ENCODE assay signal across 19 cellular contexts in genomic region chr1:229396607-229397189, GRCh38. TPM values are rescaled to one million over a fixed set of nuclear protein-coding genes. Genes with fewer than 3 reads are reported as not detected.
DNase-seq lines count a peak whose midpoint lies in the region; ATAC-seq, FAIRE-seq and TF ChIP-seq lines count a peak whose summit lies in the region.
"Had no signal": no experiment of that assay in that cellular context is flagged by ENCODE, and none has a peak within 500 bp of the region (broad histone marks: within the 10 kb centered on the region; RNA-seq: fewer than 3 reads in every experiment).

No MANE protein-coding gene starts in this region.

- no peaks in the 10 kb centered on the region for H4K20me1 ChIP-seq in smooth muscle cell (ENCODE audit: low read depth)

- H3K27me3 ChIP-seq in smooth muscle cell (ENCODE audit: low read depth): peaks cover 5% of the 10 kb centered on the region

- H3K4me1 ChIP-seq in A549 (no peaks in the 10 kb centered on the region), smooth muscle cell (ENCODE audit: low read depth) (no peaks in the 10 kb centered on the region)
- H3K4me1 ChIP-seq: Caco-2 had no signal

- H3K4me3 Mint-ChIP-seq in neural crest cell: no peak overlapping the region
- H3K4me3 Mint-ChIP-seq: CD8-positive, alpha-beta memory T cell; IgD-negative memory B cell had no signal

- DNase-seq in A549 (ENCODE audit: low read depth in 1 of 2, low spot score in 1 of 2): no peak
- peak; percentile 18 for DNase-seq in D341Med (ENCODE audit: low spot score)
- DNase-seq in KBM-7: peak; percentile 10
- no peak for DNase-seq in neural crest cell (ENCODE audit: low read depth, low spot score)
- no peak for DNase-seq in smooth muscle cell (lab: John Stamatoyannopoulos, UW; ENCODE audit: unreplicated experiment)
- DNase-seq in GM20000 (ENCODE audit: low spot score): no peak
- DNase-seq in NCI-H510A treated with DMSO at 0.1 percent for 48 hours (lab: John Stamatoyannopoulos, UW): no peak
- DNase-seq: Caco-2; CD8-positive, alpha-beta memory T cell had no signal

- peak; percentile 30 to 41; a peak in 3 of 6 replicates for ATAC-seq in A549
- ATAC-seq: GM12878, HCT116 had no signal

- TF ChIP-seq POLR2A in A549 (IDR thresholded peaks at IDR 0.05; ENCODE audit: low read length): no peak

- no peaks in the 10 kb centered on the region for H3K36me3 ChIP-seq in smooth muscle cell (ENCODE audit: low read depth)

- no peak overlapping the region for H2AFZ ChIP-seq in smooth muscle cell (ENCODE audit: low read depth)

- no peaks in the 10 kb centered on the region for H3K4me1 Mint-ChIP-seq in neural crest cell
- H3K4me1 Mint-ChIP-seq: CD14-positive monocyte; CD8-positive, alpha-beta memory T cell; IgD-negative memory B cell had no signal

- H3K27ac ChIP-seq in A549 (no peak overlapping the region), smooth muscle cell (ENCODE audit: low read depth) (no peak overlapping the region)

- CTCF ChIA-PET in A549 (lab: Yijun Ruan, JAX): interaction anchor here (0.9 to 2.1 kb wide), 3 partner anchors 13 to 140 kb away, joined by 3 to 7 read pairs (median 4); no protein-coding TSS in a partner anchor

- POLR2A ChIA-PET in A549 (lab: Yijun Ruan, JAX): no interaction called here

- no peak for TF ChIP-seq EP300 in A549 (IDR thresholded peaks at IDR 0.05)

- no peaks in the 10 kb centered on the region for H3K79me2 ChIP-seq in smooth muscle cell (ENCODE audit: low read depth)

- no peaks in the 10 kb centered on the region for H3K9me3 Mint-ChIP-seq in neural crest cell
- H3K9me3 Mint-ChIP-seq: CD8-positive, alpha-beta memory T cell had no signal

- H3F3A ChIP-seq in smooth muscle cell (ENCODE audit: low read depth): no peaks in the 10 kb centered on the region

- no peak overlapping the region for H3K4me2 ChIP-seq in A549
- H3K4me2 ChIP-seq in smooth muscle cell: no peak overlapping the region

- peak overlapping the region; percentile 50 for H3K27ac Mint-ChIP-seq in neural crest cell (ENCODE audit: unreplicated experiment)
- H3K27ac Mint-ChIP-seq: CD14-positive monocyte, IgD-negative memory B cell had no signal

- H3K9ac ChIP-seq in smooth muscle cell (ENCODE audit: low read depth): no peak overlapping the region

- no peak for TF ChIP-seq RAD21 in A549 (conservative IDR thresholded peaks at IDR 0.05 in 1 of 2, IDR thresholded peaks at IDR 0.05 in 1 of 2)

- no peaks in the 10 kb centered on the region for H3K36me3 Mint-ChIP-seq in neural crest cell (ENCODE audit: low read depth)
- H3K36me3 Mint-ChIP-seq: CD14-positive monocyte, IgD-negative memory B cell had no signal

- 67% methylated on average over 10 of the region's 10 CpGs for WGBS in A549 (ENCODE audit: missing lambda C conversion rate)
- WGBS in smooth muscle cell (ENCODE audit: low lambda C conversion rate): 68% methylated on average over 10 of the region's 10 CpGs

- no peak overlapping the region for H3K4me3 ChIP-seq in A549
- no peak overlapping the region for H3K4me3 ChIP-seq in smooth muscle cell
- H3K4me3 ChIP-seq: GM12878 had no signal

- peaks cover 26% of the 10 kb centered on the region for H3K27me3 Mint-ChIP-seq in neural crest cell (ENCODE audit: low read depth)

- FAIRE-seq in A549 (lab: Jason Lieb, UNC): no peak
- FAIRE-seq: A204.1, GM12878, GM18507 had no signal

- H3K9me3 ChIP-seq in A549: no peaks in the 10 kb centered on the region
- no peaks in the 10 kb centered on the region for H3K9me3 ChIP-seq in smooth muscle cell (replicated peaks; ENCODE audit: low read depth)

- TF ChIP-seq CTCF in A549 (IDR thresholded peaks at IDR 0.05) (no peak), neural crest cell (conservative IDR thresholded peaks at IDR 0.05) (no peak), smooth muscle cell (IDR thresholded peaks at IDR 0.05; ENCODE audit: borderline replicate concordance, insufficient read depth, poor library complexity, severe bottlenecking) (no peak), GM20000 (IDR thresholded peaks at IDR 0.05; ENCODE audit: extremely low read depth, missing control alignments) (no peak)

- in situ Hi-C loops in KBM-7 (cut with MboI; ENCODE audit: low pct_unique_long_range_greater_than_20kb, low sequenced_read_pairs): no loop called here

TF ChIP-seq in A549, 52 proteins besides CTCF, POLR2A, EP300 and RAD21:
- TF ChIP-seq REST (IDR thresholded peaks at IDR 0.05): no peak
- TF ChIP-seq MAFK (IDR thresholded peaks at IDR 0.05; ENCODE audit: partially characterized antibody): no peak
- no peak for TF ChIP-seq BHLHE40 (IDR thresholded peaks at IDR 0.05; ENCODE audit: low read depth, low read length)
- no peak for TF ChIP-seq HOXA7 (CRISPR knock-in tag; IDR thresholded peaks at IDR 0.05)
- TF ChIP-seq SREBF2 (IDR thresholded peaks at IDR 0.05): no peak
- no peak for TF ChIP-seq EHF (CRISPR knock-in tag; IDR thresholded peaks at IDR 0.05)
- no peak for TF ChIP-seq CHD4 (IDR thresholded peaks at IDR 0.05; ENCODE audit: borderline replicate concordance)

RNA-seq across cellular contexts. Expression of gene ACTA1, which starts 37.2 kb away (rescaled TPM):
- polyA plus RNA-seq in A549 (2011; rRNA removed) (0.08 and 0.16 TPM in 2 replicates), A549 (2017; fragmentation: RNase III; extraction: RNeasy Plus Mini Kit Qiagen cat#74134 plus additional on column Dnase treatment) (0.16 to 0.25 TPM (median 0.24 TPM) in 3 replicates), smooth muscle cell (3.7 and 28.1 TPM in 2 replicates)
- polyA plus RNA-seq in A549 (2012; cell fraction: cytosol; rRNA removed): 0.43 and 0.46 TPM in 2 replicates
- 2.6 and 4.0 TPM in 2 replicates for polyA plus RNA-seq in A549 (2012; cell fraction: nucleus; rRNA removed)
- polyA minus RNA-seq in A549 (2011; rRNA and poly(A)+ RNA removed): not detected in 2 replicates
- total RNA-seq in neural crest cell (0.23 and 0.48 TPM in 2 replicates), smooth muscle cell (5.1 and 5.6 TPM in 2 replicates)
- total RNA-seq: CD8-positive, alpha-beta memory T cell; Daoy; G401; GM12878; H4 had no signal
- polyA plus RNA-seq: AG04450; CD14-positive monocyte; CD8-positive, alpha-beta memory T cell; IgD-negative memory B cell had no signal

RNA-seq across cellular contexts. Expression of gene CCSAP, which starts 53.9 kb away (rescaled TPM):
- polyA plus RNA-seq in A549 (2011; rRNA removed) (7.2 and 9.1 TPM in 2 replicates), A549 (2017; fragmentation: RNase III; extraction: RNeasy Plus Mini Kit Qiagen cat#74134 plus additional on column Dnase treatment) (6.1 to 6.4 TPM (median 6.1 TPM) in 3 replicates), smooth muscle cell (2.5 and 5.2 TPM in 2 replicates)
- 1.6 TPM in 2 replicates for polyA plus RNA-seq in A549 (2012; cell fraction: cytosol; rRNA removed)
- 1.1 and 2.1 TPM in 2 replicates for polyA plus RNA-seq in A549 (2012; cell fraction: nucleus; rRNA removed)
- polyA minus RNA-seq in A549 (2011; rRNA and poly(A)+ RNA removed): 4.6 and 4.8 TPM in 2 replicates
- total RNA-seq in neural crest cell (9.1 and 10.1 TPM in 2 replicates), smooth muscle cell (12.0 and 13.3 TPM in 2 replicates)

Comparison
In these comparisons a context has a peak if more than half of its experiments do, and no peak if none do; other contexts are left out.
1. DNase-seq: peak in D341Med (single experiment) and KBM-7 (single experiment); none in A549 (0 of 2), neural crest cell (single experiment), smooth muscle cell (single experiment), GM20000 (single experiment) and NCI-H510A treated with DMSO at 0.1 percent for 48 hours (single experiment).